Comparison of ENCODE assay signal across 1 cellular context in the genomic region with DNA sequence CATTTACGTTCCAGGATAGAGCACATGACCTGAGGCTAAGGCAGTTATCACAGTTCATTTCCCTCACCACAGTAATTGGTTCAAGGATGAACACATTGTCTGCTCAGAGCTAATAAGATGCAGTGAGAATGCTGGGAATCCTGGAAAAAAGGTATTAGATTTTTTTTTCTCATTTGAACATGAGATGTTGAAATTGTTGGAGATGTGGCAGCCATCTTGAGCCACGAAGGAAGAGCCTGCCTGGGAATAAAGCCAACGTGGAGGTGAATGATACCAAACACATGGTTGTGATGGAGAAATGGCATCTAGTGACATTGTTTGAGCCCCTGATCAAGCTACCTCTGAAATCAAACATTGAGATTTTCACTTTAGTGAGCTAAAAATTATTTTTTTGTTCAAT.
TF ChIP-seq lines count a peak whose summit lies in the region.

No MANE protein-coding gene starts in this region.

TF ChIP-seq in K562, 482 proteins besides CTCF, POLR2A, EP300 and RAD21 (continued from another document):
- TF ChIP-seq, protein P1, sequence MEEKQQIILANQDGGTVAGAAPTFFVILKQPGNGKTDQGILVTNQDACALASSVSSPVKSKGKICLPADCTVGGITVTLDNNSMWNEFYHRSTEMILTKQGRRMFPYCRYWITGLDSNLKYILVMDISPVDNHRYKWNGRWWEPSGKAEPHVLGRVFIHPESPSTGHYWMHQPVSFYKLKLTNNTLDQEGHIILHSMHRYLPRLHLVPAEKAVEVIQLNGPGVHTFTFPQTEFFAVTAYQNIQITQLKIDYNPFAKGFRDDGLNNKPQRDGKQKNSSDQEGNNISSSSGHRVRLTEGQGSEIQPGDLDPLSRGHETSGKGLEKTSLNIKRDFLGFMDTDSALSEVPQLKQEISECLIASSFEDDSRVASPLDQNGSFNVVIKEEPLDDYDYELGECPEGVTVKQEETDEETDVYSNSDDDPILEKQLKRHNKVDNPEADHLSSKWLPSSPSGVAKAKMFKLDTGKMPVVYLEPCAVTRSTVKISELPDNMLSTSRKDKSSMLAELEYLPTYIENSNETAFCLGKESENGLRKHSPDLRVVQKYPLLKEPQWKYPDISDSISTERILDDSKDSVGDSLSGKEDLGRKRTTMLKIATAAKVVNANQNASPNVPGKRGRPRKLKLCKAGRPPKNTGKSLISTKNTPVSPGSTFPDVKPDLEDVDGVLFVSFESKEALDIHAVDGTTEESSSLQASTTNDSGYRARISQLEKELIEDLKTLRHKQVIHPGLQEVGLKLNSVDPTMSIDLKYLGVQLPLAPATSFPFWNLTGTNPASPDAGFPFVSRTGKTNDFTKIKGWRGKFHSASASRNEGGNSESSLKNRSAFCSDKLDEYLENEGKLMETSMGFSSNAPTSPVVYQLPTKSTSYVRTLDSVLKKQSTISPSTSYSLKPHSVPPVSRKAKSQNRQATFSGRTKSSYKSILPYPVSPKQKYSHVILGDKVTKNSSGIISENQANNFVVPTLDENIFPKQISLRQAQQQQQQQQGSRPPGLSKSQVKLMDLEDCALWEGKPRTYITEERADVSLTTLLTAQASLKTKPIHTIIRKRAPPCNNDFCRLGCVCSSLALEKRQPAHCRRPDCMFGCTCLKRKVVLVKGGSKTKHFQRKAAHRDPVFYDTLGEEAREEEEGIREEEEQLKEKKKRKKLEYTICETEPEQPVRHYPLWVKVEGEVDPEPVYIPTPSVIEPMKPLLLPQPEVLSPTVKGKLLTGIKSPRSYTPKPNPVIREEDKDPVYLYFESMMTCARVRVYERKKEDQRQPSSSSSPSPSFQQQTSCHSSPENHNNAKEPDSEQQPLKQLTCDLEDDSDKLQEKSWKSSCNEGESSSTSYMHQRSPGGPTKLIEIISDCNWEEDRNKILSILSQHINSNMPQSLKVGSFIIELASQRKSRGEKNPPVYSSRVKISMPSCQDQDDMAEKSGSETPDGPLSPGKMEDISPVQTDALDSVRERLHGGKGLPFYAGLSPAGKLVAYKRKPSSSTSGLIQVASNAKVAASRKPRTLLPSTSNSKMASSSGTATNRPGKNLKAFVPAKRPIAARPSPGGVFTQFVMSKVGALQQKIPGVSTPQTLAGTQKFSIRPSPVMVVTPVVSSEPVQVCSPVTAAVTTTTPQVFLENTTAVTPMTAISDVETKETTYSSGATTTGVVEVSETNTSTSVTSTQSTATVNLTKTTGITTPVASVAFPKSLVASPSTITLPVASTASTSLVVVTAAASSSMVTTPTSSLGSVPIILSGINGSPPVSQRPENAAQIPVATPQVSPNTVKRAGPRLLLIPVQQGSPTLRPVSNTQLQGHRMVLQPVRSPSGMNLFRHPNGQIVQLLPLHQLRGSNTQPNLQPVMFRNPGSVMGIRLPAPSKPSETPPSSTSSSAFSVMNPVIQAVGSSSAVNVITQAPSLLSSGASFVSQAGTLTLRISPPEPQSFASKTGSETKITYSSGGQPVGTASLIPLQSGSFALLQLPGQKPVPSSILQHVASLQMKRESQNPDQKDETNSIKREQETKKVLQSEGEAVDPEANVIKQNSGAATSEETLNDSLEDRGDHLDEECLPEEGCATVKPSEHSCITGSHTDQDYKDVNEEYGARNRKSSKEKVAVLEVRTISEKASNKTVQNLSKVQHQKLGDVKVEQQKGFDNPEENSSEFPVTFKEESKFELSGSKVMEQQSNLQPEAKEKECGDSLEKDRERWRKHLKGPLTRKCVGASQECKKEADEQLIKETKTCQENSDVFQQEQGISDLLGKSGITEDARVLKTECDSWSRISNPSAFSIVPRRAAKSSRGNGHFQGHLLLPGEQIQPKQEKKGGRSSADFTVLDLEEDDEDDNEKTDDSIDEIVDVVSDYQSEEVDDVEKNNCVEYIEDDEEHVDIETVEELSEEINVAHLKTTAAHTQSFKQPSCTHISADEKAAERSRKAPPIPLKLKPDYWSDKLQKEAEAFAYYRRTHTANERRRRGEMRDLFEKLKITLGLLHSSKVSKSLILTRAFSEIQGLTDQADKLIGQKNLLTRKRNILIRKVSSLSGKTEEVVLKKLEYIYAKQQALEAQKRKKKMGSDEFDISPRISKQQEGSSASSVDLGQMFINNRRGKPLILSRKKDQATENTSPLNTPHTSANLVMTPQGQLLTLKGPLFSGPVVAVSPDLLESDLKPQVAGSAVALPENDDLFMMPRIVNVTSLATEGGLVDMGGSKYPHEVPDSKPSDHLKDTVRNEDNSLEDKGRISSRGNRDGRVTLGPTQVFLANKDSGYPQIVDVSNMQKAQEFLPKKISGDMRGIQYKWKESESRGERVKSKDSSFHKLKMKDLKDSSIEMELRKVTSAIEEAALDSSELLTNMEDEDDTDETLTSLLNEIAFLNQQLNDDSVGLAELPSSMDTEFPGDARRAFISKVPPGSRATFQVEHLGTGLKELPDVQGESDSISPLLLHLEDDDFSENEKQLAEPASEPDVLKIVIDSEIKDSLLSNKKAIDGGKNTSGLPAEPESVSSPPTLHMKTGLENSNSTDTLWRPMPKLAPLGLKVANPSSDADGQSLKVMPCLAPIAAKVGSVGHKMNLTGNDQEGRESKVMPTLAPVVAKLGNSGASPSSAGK (IDR thresholded peaks at IDR 0.05): peak; percentile 69
